ENCODE assay signal across 14 cellular contexts in genomic region chr21:29133796-29134195, GRCh38. TPM values are rescaled to one million over a fixed set of nuclear protein-coding genes. Genes with fewer than 3 reads are reported as not detected.
DNase-seq lines count a peak whose midpoint lies in the region; ATAC-seq and TF ChIP-seq lines count a peak whose summit lies in the region.
"Had no signal": no experiment of that assay in that cellular context is flagged by ENCODE, and none has a peak within 500 bp of the region (broad histone marks: within the 10 kb centered on the region; RNA-seq: fewer than 3 reads in every experiment).

No MANE protein-coding gene starts in this region.

- H3K4me3 Mint-ChIP-seq in WTC11 = no peak overlapping the region
- no peak overlapping the region for H3K4me3 Mint-ChIP-seq in stimulated activated naive B cell treated with anti-CD40 and anti-IgM and Interleukin-4, amounts not matched to agents 10 μg/mL and 1 μg/mL and 100 μg/mL, for 72 hours

- CTCF ChIA-PET in WTC11 (lab: Charles Lee) = no interaction called here

- no peak for TF ChIP-seq CTCF in WTC11 (IDR thresholded peaks at IDR 0.05)

- 0 out of 2 replicates have a peak, but pooled peaks cover 4% of the 10 kb centered on the region for H3K36me3 Mint-ChIP-seq in WTC11
- peaks cover 6 to 14% of the 10 kb centered on the region in 2 donors for H3K36me3 Mint-ChIP-seq in stimulated activated naive B cell treated with anti-CD40 and anti-IgM and Interleukin-4, amounts not matched to agents 10 μg/mL and 1 μg/mL and 100 μg/mL, for 72 hours

- peak; percentile 81 for ATAC-seq in WTC11
- ATAC-seq in stimulated activated naive B cell treated with anti-CD40 and anti-IgM and Interleukin-4, amounts not matched to agents 10 μg/mL and 1 μg/mL and 100 μg/mL, for 72 hours (replicated peaks) = no peak

- DNase-seq in NCI-H2107 treated with DMSO at 0.1 percent for 48 hours (lab: John Stamatoyannopoulos, UW; ENCODE audit: unreplicated experiment) (peak; percentile 12), NCI-H2107 (lab: John Stamatoyannopoulos, UW) (no peak), WTC11 (ENCODE audit: low spot score) (no peak), iPS-NIHi7 (ENCODE audit: extremely low spot score) (peak; percentile 15), renal cortical epithelial cell (ENCODE audit: low read depth) (peak; percentile 58), AML-193 (lab: John Stamatoyannopoulos, UW) (no peak), foreskin melanocyte (no peak)
- no peak for DNase-seq in stimulated activated naive B cell treated with anti-CD40 and anti-IgM and Interleukin-4, amounts not matched to agents 10 μg/mL and 1 μg/mL and 100 μg/mL, for 72 hours
- DNase-seq: 8988T, MM.1S, NCI-H1105, NCI-H1930, NCI-H774, PC-9 had no signal

- peaks cover 17% of the 10 kb centered on the region for H3K9me3 Mint-ChIP-seq in WTC11
- H3K9me3 Mint-ChIP-seq in stimulated activated naive B cell treated with anti-CD40 and anti-IgM and Interleukin-4, amounts not matched to agents 10 μg/mL and 1 μg/mL and 100 μg/mL, for 72 hours = peaks cover 0 to 4% of the 10 kb centered on the region in 2 donors

- H3K27ac Mint-ChIP-seq in WTC11 = no peak overlapping the region
- H3K27ac Mint-ChIP-seq in stimulated activated naive B cell treated with anti-CD40 and anti-IgM and Interleukin-4, amounts not matched to agents 10 μg/mL and 1 μg/mL and 100 μg/mL, for 72 hours = no peak overlapping the region

- H3K27me3 Mint-ChIP-seq in WTC11 (ENCODE audit: low read depth) = peaks cover 62% of the 10 kb centered on the region
- no peaks in the 10 kb centered on the region for H3K27me3 Mint-ChIP-seq in stimulated activated naive B cell treated with anti-CD40 and anti-IgM and Interleukin-4, amounts not matched to agents 10 μg/mL and 1 μg/mL and 100 μg/mL, for 72 hours

- peaks cover 4% of the 10 kb centered on the region; the same call in 1 of the 2 replicates for H3K4me1 Mint-ChIP-seq in WTC11
- H3K4me1 Mint-ChIP-seq in stimulated activated naive B cell treated with anti-CD40 and anti-IgM and Interleukin-4, amounts not matched to agents 10 μg/mL and 1 μg/mL and 100 μg/mL, for 72 hours = no peaks in the 10 kb centered on the region

- POLR2A ChIA-PET in WTC11 (lab: Charles Lee) = no interaction called here

TF ChIP-seq in WTC11, 78 proteins besides CTCF, POLR2A, EP300 and RAD21:
- TF ChIP-seq EMX1 (CRISPR knock-in tag; IDR thresholded peaks at IDR 0.05) (no peak), ZNF219 (CRISPR knock-in tag; IDR thresholded peaks at IDR 0.05; ENCODE audit: borderline replicate concordance) (no peak), FOXK1 (CRISPR knock-in tag; IDR thresholded peaks at IDR 0.05) (no peak), ZNF138 (CRISPR knock-in tag; conservative IDR thresholded peaks at IDR 0.05) (no peak), CREM (CRISPR knock-in tag; IDR thresholded peaks at IDR 0.05) (no peak), TP53 (CRISPR knock-in tag; IDR thresholded peaks at IDR 0.05) (no peak), NFATC4 (CRISPR knock-in tag; IDR thresholded peaks at IDR 0.05) (no peak), ATF1 (CRISPR knock-in tag; IDR thresholded peaks at IDR 0.05) (no peak), ZNF512 (CRISPR knock-in tag; IDR thresholded peaks at IDR 0.05; ENCODE audit: borderline replicate concordance) (no peak), OVOL2 (CRISPR knock-in tag; IDR thresholded peaks at IDR 0.05; ENCODE audit: borderline replicate concordance) (no peak), E2F5 (CRISPR knock-in tag; IDR thresholded peaks at IDR 0.05) (no peak), MAX (CRISPR knock-in tag; IDR thresholded peaks at IDR 0.05) (no peak), FOXP4 (CRISPR knock-in tag; IDR thresholded peaks at IDR 0.05) (no peak)

RNA-seq across cellular contexts. Expression of gene MAP3K7CL, which starts 3.4 kb away (rescaled TPM):
- total RNA-seq in WTC11 (2021) (0.15 to 0.37 TPM in 2 of 3 replicates, not detected in the other), renal cortical epithelial cell (9.6 and 25.5 TPM in 2 replicates)

Comparison
In these comparisons a context has a peak if more than half of its experiments do, and no peak if none do; other contexts are left out.
1. DNase-seq: peak in NCI-H2107 treated with DMSO at 0.1 percent for 48 hours (single experiment), iPS-NIHi7 (single experiment) and renal cortical epithelial cell (single experiment); none in NCI-H2107 (single experiment), WTC11 (single experiment), stimulated activated naive B cell treated with anti-CD40 and anti-IgM and Interleukin-4, amounts not matched to agents 10 μg/mL and 1 μg/mL and 100 μg/mL, for 72 hours (single experiment), AML-193 (0 of 2) and foreskin melanocyte (single experiment).